22 cellular contexts compared by ENCODE assay signal in the genomic region with DNA sequence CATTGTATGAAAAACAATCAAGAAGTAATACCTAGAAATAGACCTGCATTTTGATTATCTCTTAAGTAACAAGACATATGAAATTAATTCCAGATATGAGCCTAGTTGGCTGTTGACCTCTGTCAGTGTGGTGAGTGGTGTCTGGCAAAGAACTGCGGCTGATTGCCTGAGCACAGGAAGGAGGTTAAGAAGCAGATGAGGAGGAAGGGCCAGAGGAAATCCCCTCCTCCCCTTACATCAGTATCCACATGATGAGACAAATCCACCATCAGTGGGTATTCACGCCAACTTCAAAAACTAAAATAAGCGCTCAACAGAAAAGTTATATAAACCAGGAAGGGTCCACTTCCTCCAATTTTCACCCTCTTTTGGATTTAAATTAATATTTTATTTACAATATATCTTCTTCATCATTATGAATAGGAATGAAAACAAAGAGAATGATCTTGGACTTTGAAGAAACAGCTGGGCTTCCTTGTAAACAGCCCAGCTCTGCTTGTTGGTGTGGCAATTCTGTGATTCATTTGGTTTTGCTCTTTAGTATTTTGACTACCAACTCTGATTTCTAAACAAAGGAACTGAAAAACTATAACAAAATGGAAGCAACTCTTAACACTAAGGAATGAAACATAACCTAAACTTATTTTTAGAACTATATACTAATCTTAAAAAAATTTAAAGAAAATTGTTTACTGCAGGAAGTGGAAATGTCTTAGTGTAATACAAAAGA. TPM values are rescaled to one million over a fixed set of nuclear protein-coding genes. Genes with fewer than 3 reads are reported as not detected.
DNase-seq lines count a peak whose midpoint lies in the region; ATAC-seq, FAIRE-seq and TF ChIP-seq lines count a peak whose summit lies in the region.
"Had no signal": no experiment of that assay in that cellular context is flagged by ENCODE, and none has a peak within 500 bp of the region (broad histone marks: within the 10 kb centered on the region; RNA-seq: fewer than 3 reads in every experiment).

No MANE protein-coding gene starts in this region.

- H3K4me3 Mint-ChIP-seq in osteocyte (ENCODE audit: unreplicated experiment), result no peak overlapping the region
- H3K4me3 Mint-ChIP-seq: activated T-helper 17 cell treated with anti-CD3 and anti-CD28 coated beads, Interleukin-2, amount 50 U/mL, for 72 hours had no signal

- CTCF ChIA-PET in AG04450 (lab: Charles Lee) (no interaction called here), GM12878 (lab: Yijun Ruan, JAX) (no interaction called here)

- H3K9me3 ChIP-seq in AG04450 (ENCODE audit: control insufficient read depth, insufficient read depth, low read length) (no peaks in the 10 kb centered on the region), GM12878 (replicated peaks; ENCODE audit: control insufficient read depth, insufficient read depth, low read length) (no peaks in the 10 kb centered on the region), lower lobe of right lung (no peaks in the 10 kb centered on the region)
- H3K9me3 ChIP-seq: breast epithelium, thyroid gland had no signal

- peaks cover 56% of the 10 kb centered on the region for H3K36me3 Mint-ChIP-seq in osteocyte (ENCODE audit: unreplicated experiment)

- H3K4me2 ChIP-seq in GM12878 (ENCODE audit: control insufficient read depth, insufficient read depth), result no peak overlapping the region

- H3K27me3 ChIP-seq in AG04450 (ENCODE audit: control insufficient read depth, insufficient read depth, low read length), result no peaks in the 10 kb centered on the region
- no peaks in the 10 kb centered on the region for H3K27me3 ChIP-seq in GM12878 (replicated peaks in 1 of 2; ENCODE audit: control insufficient read depth in 2 of 2, insufficient read depth in 2 of 2, low read length in 1 of 2)
- no peaks in the 10 kb centered on the region for H3K27me3 ChIP-seq in lower lobe of right lung (ENCODE audit: low read depth)
- H3K27me3 ChIP-seq: breast epithelium, thyroid gland had no signal

- H4K20me1 ChIP-seq in GM12878 (ENCODE audit: control insufficient read depth, insufficient read depth), result no peaks in the 10 kb centered on the region

- ATAC-seq in GM19351 (IDR thresholded peaks at IDR 0.05; ENCODE audit: unreplicated experiment) (peak; percentile 63), GM12878 (peak; percentile 97), lower lobe of right lung (no peak)
- ATAC-seq: activated T-helper 17 cell treated with anti-CD3 and anti-CD28 coated beads, Interleukin-2, amount 50 U/mL, for 72 hours had no signal

- peak overlapping the region; percentile 19 for H2AFZ ChIP-seq in GM12878 (ENCODE audit: control insufficient read depth, low read depth, low read length)

- no peak overlapping the region for H3K27ac Mint-ChIP-seq in osteocyte (ENCODE audit: unreplicated experiment)
- H3K27ac Mint-ChIP-seq: activated T-helper 17 cell treated with anti-CD3 and anti-CD28 coated beads, Interleukin-2, amount 50 U/mL, for 72 hours had no signal

- TF ChIP-seq POLR2A in GM12878 (IDR thresholded peaks at IDR 0.05; ENCODE audit: low read depth, low read length), result no peak

- in situ Hi-C loops in GM12878 (cut with MboI) (no loop called here), GM13976 (cut with MboI; ENCODE audit: low sequenced_read_pairs, unreplicated experiment) (no loop called here)

- RAD21 ChIA-PET in GM12878 (lab: Charles Lee; ENCODE audit: unreplicated experiment), result no interaction called here

- intact Hi-C loops in GM12878 (cut with micrococcal nuclease; ENCODE audit: unreplicated experiment) (no loop called here), lower lobe of right lung (cut with DNase I) (no loop called here)

- no peaks in the 10 kb centered on the region for H3K79me2 ChIP-seq in GM12878 (ENCODE audit: control insufficient read depth, insufficient read depth, low read length)

- H3K4me1 ChIP-seq in GM12878 (ENCODE audit: control insufficient read depth, insufficient read depth, low read length) (no peaks in the 10 kb centered on the region), lower lobe of right lung (no peaks in the 10 kb centered on the region)
- H3K4me1 ChIP-seq: breast epithelium, thyroid gland had no signal

- H3K4me1 Mint-ChIP-seq in osteocyte (ENCODE audit: unreplicated experiment), result no peaks in the 10 kb centered on the region
- H3K4me1 Mint-ChIP-seq: activated T-helper 17 cell treated with anti-CD3 and anti-CD28 coated beads, Interleukin-2, amount 50 U/mL, for 72 hours had no signal

- no TSS peak for BruUV-seq in GM12878 (replicated peaks; lab: Mats Ljungman, UMichigan)

- SMC1A ChIA-PET in GM12878 (lab: Charles Lee; ENCODE audit: uncharacterized antibody, unreplicated experiment), result interaction anchor here (1.2 to 1.5 kb wide), 2 partner anchors 33 to 51 kb away, joined by 3 to 6 read pairs; no protein-coding TSS in a partner anchor

- TF ChIP-seq EP300 in GM12878 (IDR thresholded peaks at IDR 0.05; ENCODE audit: borderline replicate concordance in 1 of 2, control insufficient read depth in 1 of 2, low read depth in 2 of 2, low read length in 2 of 2), result no peak

- no peak for FAIRE-seq in GM12878 (lab: Jason Lieb, UNC)

- no peaks in the 10 kb centered on the region for H3K36me3 ChIP-seq in GM12878 (ENCODE audit: control insufficient read depth in 2 of 2, insufficient read depth in 2 of 2, low read length in 1 of 2)
- no peaks in the 10 kb centered on the region for H3K36me3 ChIP-seq in lower lobe of right lung
- H3K36me3 ChIP-seq: breast epithelium, thyroid gland had no signal

- peak overlapping the region; percentile 88 for H3K27ac ChIP-seq in AG04450 (ENCODE audit: low read depth, low read length)
- no peak overlapping the region for H3K27ac ChIP-seq in GM12878 (ENCODE audit: control insufficient read depth, insufficient read depth)
- no peak overlapping the region for H3K27ac ChIP-seq in lower lobe of right lung
- H3K27ac ChIP-seq: breast epithelium, thyroid gland had no signal

- 29% methylated on average over 3 of the region's 3 CpGs for whole genome bisulfite sequencing in GM12878 (ENCODE audit: insufficient coverage, insufficient replicate concordance, low lambda C conversion rate, missing lambda C conversion rate)

- no peak for TF ChIP-seq CTCF in AG04450 (IDR thresholded peaks at IDR 0.05; ENCODE audit: low read depth, low read length)
- no peak for TF ChIP-seq CTCF in GM12878 (IDR thresholded peaks at IDR 0.05 in 2 of 3, conservative IDR thresholded peaks at IDR 0.05 in 1 of 3; ENCODE audit: control insufficient read depth in 2 of 3, extremely low read depth in 1 of 3, insufficient read depth in 1 of 3, low read depth in 3 of 3, low read length in 3 of 3)
- TF ChIP-seq CTCF in fibroblast of villous mesenchyme (IDR thresholded peaks at IDR 0.05; ENCODE audit: insufficient read depth, low read depth, low read length), result no peak
- no peak for TF ChIP-seq CTCF in lower lobe of right lung (IDR thresholded peaks at IDR 0.05)
- TF ChIP-seq CTCF in osteocyte (IDR thresholded peaks at IDR 0.05), result no peak
- no peak for TF ChIP-seq CTCF in GM13976 (IDR thresholded peaks at IDR 0.05; ENCODE audit: borderline replicate concordance, control extremely low read depth, extremely low read depth, insufficient read depth, missing control alignments)

- DNase-seq in AG04450 (ENCODE audit: low read depth, low spot score), result peak; percentile 59
- DNase-seq in GM12878 (ENCODE audit: low read depth, low spot score), result no peak
- peak; percentile 74 for DNase-seq in fibroblast of villous mesenchyme (ENCODE audit: low read depth)
- no peak for DNase-seq in T1000 (lab: John Stamatoyannopoulos, UW)
- DNase-seq in lower lobe of right lung, result no peak
- DNase-seq in osteocyte (ENCODE audit: extremely low spot score, unreplicated experiment), result no peak
- no peak for DNase-seq in GM13976 (ENCODE audit: low spot score)
- DNase-seq: 8988T, DMS53, hypothalamus, KG1, NCI-H1105, NCI-H2107, NCI-H526, retina, SHP77 treated with DMSO at 0.1 percent for 48 hours, thyroid gland had no signal

- no peaks in the 10 kb centered on the region for H3K9me3 Mint-ChIP-seq in osteocyte (ENCODE audit: unreplicated experiment)
- H3K9me3 Mint-ChIP-seq: activated T-helper 17 cell treated with anti-CD3 and anti-CD28 coated beads, Interleukin-2, amount 50 U/mL, for 72 hours had no signal

- POLR2A ChIA-PET in AG04450 (lab: Yijun Ruan, JAX), result no interaction called here
- POLR2A ChIA-PET in GM12878 (lab: Charles Lee), result no interaction called here

- no peak overlapping the region for H3K4me3 ChIP-seq in AG04450 (ENCODE audit: low read depth, low read length)
- no peak overlapping the region for H3K4me3 ChIP-seq in GM12878
- no peak overlapping the region for H3K4me3 ChIP-seq in fibroblast of villous mesenchyme (ENCODE audit: low read depth, low read length)
- no peak overlapping the region for H3K4me3 ChIP-seq in lower lobe of right lung
- H3K4me3 ChIP-seq: breast epithelium, thyroid gland had no signal

- H3K9ac ChIP-seq in GM12878 (ENCODE audit: control insufficient read depth, insufficient read depth, low read length), result no peak overlapping the region

- no peak for TF ChIP-seq RAD21 in GM12878 (IDR thresholded peaks at IDR 0.05; ENCODE audit: insufficient read depth, low read depth, low read length)

- no peaks in the 10 kb centered on the region for H3K27me3 Mint-ChIP-seq in osteocyte (ENCODE audit: unreplicated experiment)

RNA-seq across cellular contexts. Expression of a gene that starts 27.3 kb away (rescaled TPM):
- 5.2 and 5.7 TPM in 2 replicates for polyA plus RNA-seq in AG04450 (2011; rRNA removed)
- 8.0 and 8.6 TPM in 2 replicates for polyA minus RNA-seq in AG04450 (2011; rRNA and poly(A)+ RNA removed)
- not detected in 2 replicates for total RNA-seq in GM12878 (2013; cell fraction: nucleolus; rRNA removed)
- total RNA-seq in GM12878 (2014; rRNA removed), result not detected in 2 replicates
- not detected in 2 replicates for total RNA-seq in GM12878 (2014; rRNA removed; fragmentation: Illumina TruSeq; extraction: Trizol)
- total RNA-seq in GM12878 (2021), result not detected in 2 replicates
- not detected for polyA plus RNA-seq in GM12878 (2011; ENCODE audit: low read depth)
- not detected in 2 replicates for polyA plus RNA-seq in GM12878 (2011; rRNA removed)
- polyA plus RNA-seq in GM12878 (2011; cell fraction: cytosol; rRNA removed), result not detected in 2 replicates
- polyA plus RNA-seq in GM12878 (2011; cell fraction: nucleus; rRNA removed), result not detected in 2 replicates
- 0.04 and 0.05 TPM in 2 replicates for polyA plus RNA-seq in GM12878 (2012)
- not detected in 2 replicates for polyA plus RNA-seq in GM12878 (2014; fragmentation: Illumina TruSeq; extraction: Trizol)
- polyA plus RNA-seq in GM12878 (2014; fragmentation: Nextera tagmentation; extraction: Ambion mirVana), result not detected
- not detected in 2 replicates for polyA plus RNA-seq in GM12878 (2014; rRNA removed)
- polyA plus RNA-seq in GM12878 (2016; fragmentation: Nextera tagmentation; extraction: Ambion mirVana), result under 1 TPM; 0.09 to 0.23 TPM
- not detected in 2 replicates for polyA minus RNA-seq in GM12878 (2011; rRNA and poly(A)+ RNA removed)
- polyA minus RNA-seq in GM12878 (2011; cell fraction: cytosol; rRNA and poly(A)+ RNA removed), result not detected in 2 replicates
- not detected in 2 replicates for polyA minus RNA-seq in GM12878 (2011; cell fraction: nucleus; rRNA and poly(A)+ RNA removed)
- total RNA-seq in fibroblast of villous mesenchyme, result 4.7 and 6.4 TPM in 2 replicates
- total RNA-seq in lower lobe of right lung, result 4.3 TPM
- total RNA-seq in osteocyte, result 29.4 and 30.6 TPM in 2 replicates
- total RNA-seq: OCI-LY7; T-helper 1 cell treated with Interleukin-12 subunit alpha and Interleukin-12 subunit beta and Interleukin-4 antibody, amounts not matched to agents 30 ng/mL and 1 ng/mL, for 36 hours had no signal

RNA-seq across cellular contexts. Expression of a gene that starts 57.0 kb away (rescaled TPM):
- 3.6 and 3.7 TPM in 2 replicates for polyA plus RNA-seq in AG04450 (2011; rRNA removed)
- polyA minus RNA-seq in AG04450 (2011; rRNA and poly(A)+ RNA removed), result 5.2 and 6.2 TPM in 2 replicates
- total RNA-seq in GM12878 (2013; cell fraction: nucleolus; rRNA removed), result 15.7 and 18.9 TPM in 2 replicates
- total RNA-seq in GM12878 (2014; rRNA removed), result 22.5 and 22.9 TPM in 2 replicates
- total RNA-seq in GM12878 (2014; rRNA removed; fragmentation: Illumina TruSeq; extraction: Trizol), result 13.9 and 14.1 TPM in 2 replicates
- total RNA-seq in GM12878 (2021), result 21.7 and 22.7 TPM in 2 replicates
- 5.5 TPM for polyA plus RNA-seq in GM12878 (2011; ENCODE audit: low read depth)
- polyA plus RNA-seq in GM12878 (2011; rRNA removed), result 9.1 and 14.4 TPM in 2 replicates
- polyA plus RNA-seq in GM12878 (2011; cell fraction: cytosol; rRNA removed), result 12.1 and 12.4 TPM in 2 replicates
- polyA plus RNA-seq in GM12878 (2011; cell fraction: nucleus; rRNA removed), result 22.9 and 24.9 TPM in 2 replicates
- 7.2 and 7.9 TPM in 2 replicates for polyA plus RNA-seq in GM12878 (2012)
- 20.1 and 21.5 TPM in 2 replicates for polyA plus RNA-seq in GM12878 (2014; fragmentation: Illumina TruSeq; extraction: Trizol)
- 1 to 10 TPM; 4.0 to 6.9 TPM for polyA plus RNA-seq in GM12878 (2014; fragmentation: Nextera tagmentation; extraction: Ambion mirVana)
- polyA plus RNA-seq in GM12878 (2014; rRNA removed), result 18.0 and 18.2 TPM in 2 replicates
- 10 to 100 TPM; 19.0 to 22.4 TPM for polyA plus RNA-seq in GM12878 (2016; fragmentation: Nextera tagmentation; extraction: Ambion mirVana)
- 21.0 and 24.8 TPM in 2 replicates for polyA minus RNA-seq in GM12878 (2011; rRNA and poly(A)+ RNA removed)
- polyA minus RNA-seq in GM12878 (2011; cell fraction: cytosol; rRNA and poly(A)+ RNA removed), result 8.7 and 10.0 TPM in 2 replicates
- polyA minus RNA-seq in GM12878 (2011; cell fraction: nucleus; rRNA and poly(A)+ RNA removed), result 24.4 and 43.7 TPM in 2 replicates
- total RNA-seq in fibroblast of villous mesenchyme, result 3.9 and 5.2 TPM in 2 replicates
- total RNA-seq in lower lobe of right lung, result 5.0 TPM
- total RNA-seq in osteocyte, result 3.8 and 4.2 TPM in 2 replicates

Comparison
In these comparisons a context has a peak if more than half of its experiments do, and no peak if none do; other contexts are left out.
1. DNase-seq: peak in AG04450 (single experiment) and fibroblast of villous mesenchyme (single experiment); none in GM12878 (single experiment), T1000 (single experiment), lower lobe of right lung (single experiment), osteocyte (single experiment) and GM13976 (single experiment).
2. ATAC-seq: peak in GM19351 (single experiment) and GM12878 (single experiment); none in lower lobe of right lung (0 of 2).